1 cellular context compared by ENCODE assay signal in genomic region chr1:159187647-159188374, GRCh38.
TF ChIP-seq lines count a peak whose summit lies in the region.

No MANE protein-coding gene starts in this region.

TF ChIP-seq in GM12878, 131 proteins besides CTCF, POLR2A, EP300 and RAD21 (continued from another document):
- TF ChIP-seq E4F1 (IDR thresholded peaks at IDR 0.05; ENCODE audit: borderline replicate concordance, partially characterized antibody): no peak
- no peak for TF ChIP-seq PAX5 (IDR thresholded peaks at IDR 0.05; ENCODE audit: borderline replicate concordance, low read depth, low read length)
- no peak for TF ChIP-seq NRF1 (conservative IDR thresholded peaks at IDR 0.05; ENCODE audit: low read depth, low read length)
- TF ChIP-seq NR2F1 (conservative IDR thresholded peaks at IDR 0.05): no peak
- TF ChIP-seq SUZ12 (IDR thresholded peaks at IDR 0.05; ENCODE audit: unreplicated experiment): no peak
